In genomic region chr2:172462393-172463381, GRCh38 we compare ENCODE assay signal across 9 cellular contexts. TPM values are rescaled to one million over a fixed set of nuclear protein-coding genes. Genes with fewer than 3 reads are reported as not detected.
DNase-seq lines count a peak whose midpoint lies in the region; ATAC-seq and TF ChIP-seq lines count a peak whose summit lies in the region.
"Had no signal": no experiment of that assay in that cellular context is flagged by ENCODE, and none has a peak within 500 bp of the region (broad histone marks: within the 10 kb centered on the region; RNA-seq: fewer than 3 reads in every experiment).

No MANE protein-coding gene starts in this region.

- no peak overlapping the region for H3K4me3 ChIP-seq in BLaER1 treated with 17β-estradiol and CSF1 and Interleukin-3, amounts not matched to agents 10 nM and 100 nM
- no peak overlapping the region for H3K4me3 ChIP-seq in PC-3 (ENCODE audit: low read length)
- no peak overlapping the region for H3K4me3 ChIP-seq in mammary epithelial cell (replicated peaks in 1 of 3; ENCODE audit: insufficient read depth in 1 of 3, low read depth in 2 of 3, low read length in 3 of 3)
- H3K4me3 ChIP-seq in upper lobe of left lung, result peak overlapping the region in 2 of 4 donors; percentile 1 to 5

- in situ Hi-C loops in mammary epithelial cell (cut with MboI; ENCODE audit: low sequenced_read_pairs in 2 of 2), result loop anchor here in 1 of 2 donors (10.0 to 25.0 kb wide), 2 partner anchors 178 to 750 kb away; no protein-coding TSS in a partner anchor

- peak overlapping the region; percentile 31 to 72 (median 58) for H3K4me2 ChIP-seq in BLaER1 treated with 17β-estradiol and CSF1 and Interleukin-3, amounts not matched to agents 10 nM and 100 nM
- H3K4me2 ChIP-seq in PC-3 (ENCODE audit: low read length) (peak overlapping the region; percentile 82), mammary epithelial cell (ENCODE audit: insufficient read depth, low read depth, low read length) (peak overlapping the region; percentile 75)

- 40% methylated on average over 14 of the region's 14 CpGs for WGBS in mammary epithelial cell (ENCODE audit: low coverage, missing lambda C conversion rate)
- WGBS in upper lobe of left lung, 2 donors, result 51 to 54% methylated on average over 14 of the region's 14 CpGs

- BruUV-seq in PC-3 (replicated peaks; lab: Mats Ljungman, UMichigan) (no TSS peak), mammary epithelial cell (replicated peaks; lab: Mats Ljungman, UMichigan) (no TSS peak)

- TF ChIP-seq CTCF in PC-3 (conservative IDR thresholded peaks at IDR 0.05; ENCODE audit: low read depth, low read length) (peak; percentile 36; the same call in 1 of the 2 replicates), mammary epithelial cell (conservative IDR thresholded peaks at IDR 0.05 in 1 of 2, IDR thresholded peaks at IDR 0.05 in 1 of 2; ENCODE audit: extremely low read depth in 1 of 2, insufficient read depth in 1 of 2, low read depth in 1 of 2, low read length in 2 of 2) (no peak), upper lobe of left lung (IDR thresholded peaks at IDR 0.05) (no peak)

- H2AFZ ChIP-seq in PC-3 (ENCODE audit: low read length), result no peak overlapping the region
- no peak overlapping the region for H2AFZ ChIP-seq in mammary epithelial cell (ENCODE audit: low read depth, low read length)

- H4K20me1 ChIP-seq in BLaER1 treated with 17β-estradiol and CSF1 and Interleukin-3, amounts not matched to agents 10 nM and 100 nM, result peaks cover 0 to 3% (median 0%) of the 10 kb centered on the region in 11 experiments; a peak in 3 of 22 replicates
- no peaks in the 10 kb centered on the region; the same call in 1 of the 2 replicates for H4K20me1 ChIP-seq in PC-3 (ENCODE audit: low read length)
- H4K20me1 ChIP-seq in mammary epithelial cell (ENCODE audit: insufficient read depth, low read length), result no peaks in the 10 kb centered on the region

- ATAC-seq in PC-3 (peak; percentile 53), upper lobe of left lung (ENCODE audit: low FRiP score in 2 of 2) (no peak)

- intact Hi-C loops in PC-3 (cut with micrococcal nuclease), result loop anchor here (5.0 to 10.0 kb wide), 2 partner anchors 165 to 758 kb away; no protein-coding TSS in a partner anchor
- intact Hi-C loops in mammary epithelial cell (cut with micrococcal nuclease), result loop anchor here (1.0 to 10.0 kb wide), 6 partner anchors 20 to 888 kb away; no protein-coding TSS in a partner anchor

- no peak for TF ChIP-seq EP300 in upper lobe of left lung (IDR thresholded peaks at IDR 0.05)

- CTCF ChIA-PET in HEK293T (lab: Yijun Ruan, JAX) (interaction anchor here (0.5 to 2.9 kb wide), 20 partner anchors 10 to 538 kb away, joined by 3 to 29 read pairs (median 4); no protein-coding TSS in a partner anchor), PC-3 (lab: Charles Lee) (interaction anchor here (0.9 to 2.1 kb wide), 6 partner anchors 12 to 759 kb away, joined by 3 to 26 read pairs (median 13); no protein-coding TSS in a partner anchor), mammary epithelial cell (lab: Charles Lee; ENCODE audit: low non-redundant PET) (interaction anchor here (0.7 to 1.8 kb wide), 4 partner anchors 21 to 180 kb away, joined by 4 to 38 read pairs (median 6); no protein-coding TSS in a partner anchor)

- H3K4me1 ChIP-seq in BLaER1 treated with 17β-estradiol and CSF1 and Interleukin-3, amounts not matched to agents 10 nM and 100 nM, result peaks cover 32 to 51% (median 47%) of the 10 kb centered on the region in 10 experiments
- H3K4me1 ChIP-seq in PC-3 (ENCODE audit: insufficient read depth, low read length), result peaks cover 64% of the 10 kb centered on the region
- peaks cover 84% of the 10 kb centered on the region for H3K4me1 ChIP-seq in mammary epithelial cell (ENCODE audit: insufficient read depth, low read length)
- peaks cover 44 to 52% (median 48%) of the 10 kb centered on the region in 4 donors for H3K4me1 ChIP-seq in upper lobe of left lung
- H3K4me1 ChIP-seq: parathyroid adenoma had no signal

- dilution Hi-C loops in mammary epithelial cell (cut with HindIII; ENCODE audit: low sequenced_read_pairs), result no loop called here

- DNase-seq in HEK293T (ENCODE audit: extremely low spot score), result no peak
- peak; percentile 68 for DNase-seq in PC-3
- DNase-seq in mammary epithelial cell, result peak; percentile 83
- DNase-seq in upper lobe of left lung, result no peak
- no peak for DNase-seq in epidermal melanocyte (ENCODE audit: insufficient read length, low spot score)
- DNase-seq in hippocampal formation (lab: John Stamatoyannopoulos, UW), result no peak
- DNase-seq in superior temporal gyrus (ENCODE audit: extremely low spot score), result no peak

- H3K27ac ChIP-seq in BLaER1 treated with 17β-estradiol and CSF1 and Interleukin-3, amounts not matched to agents 10 nM and 100 nM, result no peak overlapping the region
- peak overlapping the region; percentile 73 for H3K27ac ChIP-seq in PC-3 (ENCODE audit: low read length)
- peak overlapping the region; percentile 85 for H3K27ac ChIP-seq in mammary epithelial cell (ENCODE audit: insufficient read depth, low read depth, low read length)
- H3K27ac ChIP-seq in upper lobe of left lung, result peak overlapping the region in 3 of 4 donors; percentile 6 to 61 (median 37)
- H3K27ac ChIP-seq: parathyroid adenoma had no signal

- POLR2A ChIA-PET in HEK293T (lab: Yijun Ruan, JAX) (interaction anchor here (1.2 to 2.6 kb wide), 3 partner anchors 10 to 290 kb away, joined by 5 to 8 read pairs (median 7); partner anchors contain the start of gene ITGA6), PC-3 (lab: Charles Lee; ENCODE audit: unreplicated experiment) (interaction anchor here (0.6 kb wide), 1 partner anchor 290 kb away, joined by 3 read pairs; no protein-coding TSS in a partner anchor)

- H3K9ac ChIP-seq in BLaER1 treated with 17β-estradiol and CSF1 and Interleukin-3, amounts not matched to agents 10 nM and 100 nM, result no peak overlapping the region; a peak in 1 of 22 replicates
- H3K9ac ChIP-seq in PC-3 (ENCODE audit: low read length) (no peak overlapping the region), mammary epithelial cell (ENCODE audit: insufficient read depth, low read length) (peak overlapping the region; percentile 66)
- H3K9ac ChIP-seq: parathyroid adenoma had no signal

- peaks cover 11% of the 10 kb centered on the region for H3F3A ChIP-seq in PC-3 (ENCODE audit: low read length, unreplicated experiment)

- peaks cover 84% of the 10 kb centered on the region for H3K79me2 ChIP-seq in PC-3 (ENCODE audit: low read length)
- peaks cover 100% of the 10 kb centered on the region for H3K79me2 ChIP-seq in mammary epithelial cell (ENCODE audit: insufficient read depth, low read length)
- H3K79me2 ChIP-seq: parathyroid adenoma had no signal

- H3K36me3 ChIP-seq in BLaER1 treated with 17β-estradiol and CSF1 and Interleukin-3, amounts not matched to agents 10 nM and 100 nM, result no peaks in the 10 kb centered on the region
- H3K36me3 ChIP-seq in PC-3 (ENCODE audit: low read depth, low read length), result peaks cover 14% of the 10 kb centered on the region; the same call in 1 of the 2 replicates
- H3K36me3 ChIP-seq in mammary epithelial cell (ENCODE audit: insufficient read depth, low read length), result peaks cover 13% of the 10 kb centered on the region
- peaks cover 0 to 8% (median 1%) of the 10 kb centered on the region in 4 donors for H3K36me3 ChIP-seq in upper lobe of left lung

- no peak for TF ChIP-seq POLR2A in upper lobe of left lung (IDR thresholded peaks at IDR 0.05)

- no peaks in the 10 kb centered on the region for H3K27me3 ChIP-seq in BLaER1 treated with 17β-estradiol and CSF1 and Interleukin-3, amounts not matched to agents 10 nM and 100 nM
- H3K27me3 ChIP-seq in PC-3 (ENCODE audit: low read length) (no peaks in the 10 kb centered on the region), mammary epithelial cell (ENCODE audit: insufficient read depth, low read length) (no peaks in the 10 kb centered on the region), upper lobe of left lung (no peaks in the 10 kb centered on the region)

- no peaks in the 10 kb centered on the region for H3K9me2 ChIP-seq in PC-3 (replicated peaks; ENCODE audit: low read length)

- H3K9me3 ChIP-seq in BLaER1 treated with 17β-estradiol and CSF1 and Interleukin-3, amounts not matched to agents 10 nM and 100 nM (replicated peaks in 1 of 11), result no peaks in the 10 kb centered on the region
- H3K9me3 ChIP-seq in PC-3 (ENCODE audit: low read length) (no peaks in the 10 kb centered on the region), mammary epithelial cell (replicated peaks; ENCODE audit: insufficient read depth, low read length) (no peaks in the 10 kb centered on the region), upper lobe of left lung (no peaks in the 10 kb centered on the region)

TF ChIP-seq in HEK293T, 16 proteins besides CTCF, POLR2A, EP300 and RAD21:
- TF ChIP-seq L3MBTL2 (conservative IDR thresholded peaks at IDR 0.05) (0 out of 2 replicates have a peak, but pooled peaks have one; percentile 19), ZNF384 (IDR thresholded peaks at IDR 0.05) (no peak)

RNA-seq across cellular contexts. Expression of gene ITGA6, which starts 35.3 kb away (rescaled TPM):
- 181 and 204 TPM in 2 replicates for total RNA-seq in PC-3 (2014; rRNA removed)
- 100 to 1,000 TPM; 562 to 887 TPM for total RNA-seq in mammary epithelial cell
- polyA plus RNA-seq in mammary epithelial cell, result 134 TPM
- 741 TPM for polyA minus RNA-seq in mammary epithelial cell
- 10 to 100 TPM; 38.1 to 99.7 (median 57.9) TPM for total RNA-seq in upper lobe of left lung

Comparison
In these comparisons a context has a peak if more than half of its experiments do, and no peak if none do; other contexts are left out.
1. H3K27ac ChIP-seq: peak in PC-3 (single experiment), mammary epithelial cell (single experiment) and upper lobe of left lung (3 of 4); none in BLaER1 treated with 17β-estradiol and CSF1 and Interleukin-3, amounts not matched to agents 10 nM and 100 nM (0 of 11).
2. DNase-seq: peak in PC-3 (single experiment) and mammary epithelial cell (single experiment); none in HEK293T (single experiment), upper lobe of left lung (0 of 2), epidermal melanocyte (single experiment), hippocampal formation (0 of 2) and superior temporal gyrus (single experiment).
3. Peak in every context shown above with its lines, with median percentiles within 50 percentile points of each other: H3K4me2 ChIP-seq.